In the genomic region with DNA sequence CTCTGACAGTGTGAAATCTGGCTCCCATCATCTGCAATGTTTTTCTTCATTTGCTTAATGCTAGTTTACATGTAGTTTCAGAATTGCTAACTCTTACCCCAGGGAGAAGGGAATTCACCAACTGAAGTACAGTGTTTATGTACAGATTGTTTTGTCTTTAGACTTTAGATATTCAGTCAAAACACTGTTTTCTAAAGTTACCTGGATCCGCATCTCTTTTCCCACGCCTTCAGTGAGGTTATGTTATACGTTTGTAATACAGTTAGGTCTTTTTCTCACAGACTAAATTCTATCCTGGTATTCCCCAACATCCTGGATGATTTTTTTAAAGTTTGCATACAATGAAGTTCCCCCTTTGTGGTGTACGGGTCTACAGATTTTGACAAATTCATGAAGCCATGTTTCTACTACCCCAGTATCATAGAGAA, we compare ENCODE assay signal across 19 cellular contexts. TPM values are rescaled to one million over a fixed set of nuclear protein-coding genes. Genes with fewer than 3 reads are reported as not detected.
A peak's percentile ranks its signal among the peaks of the same experiment; 100 is the strongest.
DNase-seq lines count a peak whose midpoint lies in the region; ATAC-seq and FAIRE-seq lines count a peak whose summit lies in the region.
"Had no signal": no experiment of that assay in that cellular context is flagged by ENCODE, and none has a peak within 500 bp of the region (broad histone marks: within the 10 kb centered on the region; RNA-seq: fewer than 3 reads in every experiment).

No MANE protein-coding gene starts in this region.

- intact Hi-C loops in activated CD4-positive, alpha-beta memory T cell treated with anti-CD3 and anti-CD28 coated beads for 36 hours (cut with micrococcal nuclease) = no loop called here

- peaks cover 21% of the 10 kb centered on the region for H3K27me3 ChIP-seq in HAP-1 (ENCODE audit: low read depth)

- no peak overlapping the region for H3K4me3 Mint-ChIP-seq in activated CD4-positive, alpha-beta memory T cell treated with anti-CD3 and anti-CD28 coated beads for 36 hours
- H3K4me3 Mint-ChIP-seq: activated CD8-positive, alpha-beta T cell treated with anti-CD3 and anti-CD28 coated beads for 36 hours; activated naive CD4-positive, alpha-beta T cell treated with anti-CD3 and anti-CD28 coated beads for 36 hours; CD14-positive monocyte; stimulated activated naive CD8-positive, alpha-beta T cell treated with anti-CD3 and anti-CD28 coated beads, Interleukin-15, Interleukin-2, amounts not matched to agents 100 ng/mL and 50 ng/mL, for 24 hours; T-helper 1 cell treated with Interleukin-12 subunit alpha and Interleukin-12 subunit beta and Interleukin-4 antibody, amounts not matched to agents 30 μg/mL and 1 μg/mL, for 36 hours had no signal

- CTCF ChIA-PET in activated CD4-positive, alpha-beta memory T cell treated with anti-CD3 and anti-CD28 coated beads for 36 hours (lab: Charles Lee) = interaction anchor here (1.9 kb wide), 1 partner anchor 19 kb away, joined by 5 read pairs; no protein-coding TSS in a partner anchor

- peak; percentile 85 for FAIRE-seq in TTC549 (lab: Jason Lieb, UNC)

- no peaks in the 10 kb centered on the region for H3K36me3 ChIP-seq in HAP-1 (replicated peaks)

- no peaks in the 10 kb centered on the region for H3K36me3 Mint-ChIP-seq in activated CD4-positive, alpha-beta memory T cell treated with anti-CD3 and anti-CD28 coated beads for 36 hours
- H3K36me3 Mint-ChIP-seq: CD14-positive monocyte had no signal

- in situ Hi-C loops in HAP-1 (cut with MboI; ENCODE audit: low sequenced_read_pairs) = no loop called here

- peaks cover 4% of the 10 kb centered on the region for H3K27me3 Mint-ChIP-seq in activated CD4-positive, alpha-beta memory T cell treated with anti-CD3 and anti-CD28 coated beads for 36 hours

- no peaks in the 10 kb centered on the region for H3K9me3 ChIP-seq in HAP-1

- H3K9me3 Mint-ChIP-seq in activated CD4-positive, alpha-beta memory T cell treated with anti-CD3 and anti-CD28 coated beads for 36 hours = no peaks in the 10 kb centered on the region
- H3K9me3 Mint-ChIP-seq: activated CD8-positive, alpha-beta T cell treated with anti-CD3 and anti-CD28 coated beads for 36 hours; activated naive CD4-positive, alpha-beta T cell treated with anti-CD3 and anti-CD28 coated beads for 36 hours; CD14-positive monocyte; stimulated activated naive CD8-positive, alpha-beta T cell treated with anti-CD3 and anti-CD28 coated beads, Interleukin-15, Interleukin-2, amounts not matched to agents 100 ng/mL and 50 ng/mL, for 24 hours; T-helper 1 cell treated with Interleukin-12 subunit alpha and Interleukin-12 subunit beta and Interleukin-4 antibody, amounts not matched to agents 30 μg/mL and 1 μg/mL, for 36 hours had no signal

- no peak overlapping the region for H3K27ac Mint-ChIP-seq in activated CD4-positive, alpha-beta memory T cell treated with anti-CD3 and anti-CD28 coated beads for 36 hours
- H3K27ac Mint-ChIP-seq: activated CD8-positive, alpha-beta T cell treated with anti-CD3 and anti-CD28 coated beads for 36 hours; activated naive CD4-positive, alpha-beta T cell treated with anti-CD3 and anti-CD28 coated beads for 36 hours; CD14-positive monocyte; stimulated activated naive CD8-positive, alpha-beta T cell treated with anti-CD3 and anti-CD28 coated beads, Interleukin-15, Interleukin-2, amounts not matched to agents 100 ng/mL and 50 ng/mL, for 24 hours; T-helper 1 cell treated with Interleukin-12 subunit alpha and Interleukin-12 subunit beta and Interleukin-4 antibody, amounts not matched to agents 30 μg/mL and 1 μg/mL, for 36 hours had no signal

- no peak overlapping the region for H3K4me3 ChIP-seq in HAP-1

- peak; percentile 94 for ATAC-seq in GM18858 (IDR thresholded peaks at IDR 0.05; ENCODE audit: unreplicated experiment)
- peak; percentile 59 for ATAC-seq in GM21423 (IDR thresholded peaks at IDR 0.05; ENCODE audit: unreplicated experiment)
- peak; percentile 68 for ATAC-seq in HG03025 (IDR thresholded peaks at IDR 0.05; ENCODE audit: low FRiP score, unreplicated experiment)
- ATAC-seq: activated CD8-positive, alpha-beta T cell treated with anti-CD3 and anti-CD28 coated beads for 36 hours had no signal

- POLR2A ChIA-PET in activated CD4-positive, alpha-beta memory T cell treated with anti-CD3 and anti-CD28 coated beads for 36 hours (lab: Charles Lee) = no interaction called here

- DNase-seq in activated CD4-positive, alpha-beta memory T cell treated with anti-CD3 and anti-CD28 coated beads for 36 hours = no peak
- DNase-seq in AML-193 (lab: John Stamatoyannopoulos, UW) = no peak
- DNase-seq in NCI-H1436 treated with DMSO at 0.1 percent for 48 hours (lab: John Stamatoyannopoulos, UW) = no peak
- DNase-seq in HAP-1 (ENCODE audit: low spot score in 2 of 2) = no peak
- DNase-seq: activated CD8-positive, alpha-beta T cell treated with anti-CD3 and anti-CD28 coated beads for 36 hours; activated naive CD4-positive, alpha-beta T cell treated with anti-CD3 and anti-CD28 coated beads for 36 hours; caudate nucleus; KG1; mesenchymal stem cell; NCI-H2107 had no signal

- H3K4me1 ChIP-seq in HAP-1 = no peaks in the 10 kb centered on the region

- no peaks in the 10 kb centered on the region for H3K4me1 Mint-ChIP-seq in activated CD4-positive, alpha-beta memory T cell treated with anti-CD3 and anti-CD28 coated beads for 36 hours (ENCODE audit: low read depth)
- H3K4me1 Mint-ChIP-seq: CD14-positive monocyte had no signal

RNA-seq across cellular contexts. Expression of gene LYZL1, which starts 3.2 kb away (rescaled TPM):
- not detected for total RNA-seq in activated CD4-positive, alpha-beta memory T cell treated with anti-CD3 and anti-CD28 coated beads for 36 hours
- total RNA-seq: activated CD8-positive, alpha-beta T cell treated with anti-CD3 and anti-CD28 coated beads for 36 hours; activated naive CD4-positive, alpha-beta T cell treated with anti-CD3 and anti-CD28 coated beads for 36 hours; epithelial cell of proximal tubule; OCI-LY7 had no signal
